Comparison of ENCODE assay signal across 17 cellular contexts in the genomic region with DNA sequence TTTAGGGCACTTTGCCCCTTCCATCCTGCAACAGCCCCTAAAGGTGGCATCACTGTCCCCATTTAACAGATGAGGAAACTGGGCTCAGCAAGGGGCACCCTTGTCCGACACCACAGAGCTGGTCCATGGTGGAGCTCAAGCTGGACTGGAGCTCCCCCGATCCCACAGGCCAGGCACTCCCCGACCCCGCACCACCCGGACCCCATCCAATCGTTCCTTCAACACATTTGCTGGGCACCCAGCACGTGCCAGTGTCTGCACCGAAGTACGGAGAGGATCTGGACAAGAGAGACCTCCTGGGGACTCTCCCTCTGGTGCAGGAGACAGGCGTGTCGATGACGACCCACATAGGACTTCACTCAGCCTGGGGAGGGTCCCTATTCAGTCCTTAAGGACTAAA. TPM values are rescaled to one million over a fixed set of nuclear protein-coding genes. Genes with fewer than 3 reads are reported as not detected.
DNase-seq lines count a peak whose midpoint lies in the region; ATAC-seq lines count a peak whose summit lies in the region.
"Had no signal": no experiment of that assay in that cellular context is flagged by ENCODE, and none has a peak within 500 bp of the region (broad histone marks: within the 10 kb centered on the region; RNA-seq: fewer than 3 reads in every experiment).

No MANE protein-coding gene starts in this region.

- intact Hi-C loops in activated CD4-positive, alpha-beta T cell treated with anti-CD3 and anti-CD28 coated beads for 36 hours (cut with DNase I, micrococcal nuclease) = loop anchor here (2.0 kb wide), 4 partner anchors 29 to 145 kb away; a partner anchor contains a TSS

- ATAC-seq in activated CD4-positive, alpha-beta T cell treated with anti-CD3 and anti-CD28 coated beads for 36 hours = no peak
- ATAC-seq: foreskin keratinocyte had no signal

- no peaks in the 10 kb centered on the region for H3K9me3 Mint-ChIP-seq in activated CD4-positive, alpha-beta T cell treated with anti-CD3 and anti-CD28 coated beads for 36 hours (ENCODE audit: low read depth)

- peak overlapping the region; percentile 4 for H3K27ac Mint-ChIP-seq in activated CD4-positive, alpha-beta T cell treated with anti-CD3 and anti-CD28 coated beads for 36 hours

- H3K36me3 Mint-ChIP-seq in activated CD4-positive, alpha-beta T cell treated with anti-CD3 and anti-CD28 coated beads for 36 hours (ENCODE audit: low read depth) = peaks cover 11% of the 10 kb centered on the region

- no peak for DNase-seq in activated CD4-positive, alpha-beta T cell treated with anti-CD3 and anti-CD28 coated beads for 36 hours
- no peak for DNase-seq in activated CD4-positive, alpha-beta T cell treated with anti-CD3 and anti-CD28 coated beads, Interleukin-2, amount 50 U/mL, for 4 hours
- DNase-seq in islet precursor cell (peak; percentile 46), GDM1 (lab: John Stamatoyannopoulos, UW) (no peak)
- DNase-seq: activated CD4-positive, alpha-beta T cell treated with anti-CD3 and anti-CD28 coated beads for 4 hours; anterior cingulate cortex; Calu3; caudate nucleus; foreskin keratinocyte; hippocampal formation; lower lobe of right lung; NCI-H1417; NCI-H2107; NCI-H510A; NK-92 treated with Interleukin-12 subunit alpha and Interleukin-12 subunit beta, amount 100 ng/mL, for 24 hours; nucleus accumbens; retina had no signal

- H3K27me3 Mint-ChIP-seq in activated CD4-positive, alpha-beta T cell treated with anti-CD3 and anti-CD28 coated beads for 36 hours = no peaks in the 10 kb centered on the region

- H3K4me1 Mint-ChIP-seq in activated CD4-positive, alpha-beta T cell treated with anti-CD3 and anti-CD28 coated beads for 36 hours = peaks cover 10% of the 10 kb centered on the region

- POLR2A ChIA-PET in activated CD4-positive, alpha-beta T cell treated with anti-CD3 and anti-CD28 coated beads for 36 hours (lab: Charles Lee) = no interaction called here

- CTCF ChIA-PET in activated CD4-positive, alpha-beta T cell treated with anti-CD3 and anti-CD28 coated beads for 36 hours (lab: Charles Lee) = interaction anchor here (0.6 to 1.9 kb wide), 8 partner anchors 11 to 56 kb away, joined by 3 to 22 read pairs (median 3); a partner anchor contains a TSS

- no peak overlapping the region for H3K4me3 Mint-ChIP-seq in activated CD4-positive, alpha-beta T cell treated with anti-CD3 and anti-CD28 coated beads for 36 hours

RNA-seq across cellular contexts. Expression of a gene that starts 13.4 kb away (rescaled TPM):
- total RNA-seq in activated CD4-positive, alpha-beta T cell treated with anti-CD3 and anti-CD28 coated beads for 36 hours = 10 to 100 TPM; 43.6 to 44.3 TPM

RNA-seq across cellular contexts. Expression of a gene that starts 13.7 kb away (rescaled TPM):
- total RNA-seq in activated CD4-positive, alpha-beta T cell treated with anti-CD3 and anti-CD28 coated beads for 36 hours = 10 to 100 TPM; 12.0 to 14.6 TPM

RNA-seq across cellular contexts. Expression of a gene that starts 13.9 kb away (rescaled TPM):
- 10 to 100 TPM; 69.7 to 77.5 TPM for total RNA-seq in activated CD4-positive, alpha-beta T cell treated with anti-CD3 and anti-CD28 coated beads for 36 hours

RNA-seq across cellular contexts. Expression of a gene that starts 41.7 kb away (rescaled TPM):
- total RNA-seq in activated CD4-positive, alpha-beta T cell treated with anti-CD3 and anti-CD28 coated beads for 36 hours = 10 to 100 TPM; 21.0 to 25.2 TPM

RNA-seq across cellular contexts. Expression of a gene that starts 45.5 kb away (rescaled TPM):
- total RNA-seq in activated CD4-positive, alpha-beta T cell treated with anti-CD3 and anti-CD28 coated beads for 36 hours = 10 to 100 TPM; 10.1 to 11.1 TPM
